In the genomic region with DNA sequence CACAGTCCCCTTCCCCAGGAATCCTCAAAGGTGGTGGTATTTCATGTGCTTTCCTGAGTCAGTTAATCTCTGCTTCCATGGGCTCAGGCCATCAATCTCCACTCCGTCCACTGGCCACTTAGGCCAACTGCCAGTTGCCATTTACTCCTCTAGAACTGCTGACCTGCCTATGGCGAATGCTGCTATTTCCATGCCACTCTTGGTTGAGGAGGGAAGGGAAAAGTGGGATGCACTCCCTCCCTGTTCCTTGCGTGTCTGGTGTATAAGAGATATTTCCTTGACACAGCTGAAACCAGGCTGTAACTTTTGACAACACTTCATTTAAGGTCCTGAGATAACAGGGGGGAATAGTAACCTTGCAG, we compare ENCODE assay signal across 20 cellular contexts.
DNase-seq lines count a peak whose midpoint lies in the region; ATAC-seq, FAIRE-seq and TF ChIP-seq lines count a peak whose summit lies in the region.
"Had no signal": no experiment of that assay in that cellular context is flagged by ENCODE, and none has a peak within 500 bp of the region (broad histone marks: within the 10 kb centered on the region; RNA-seq: fewer than 3 reads in every experiment).

No MANE protein-coding gene starts in this region.

- H3K9me3 Mint-ChIP-seq in nephron = no peaks in the 10 kb centered on the region
- H3K9me3 Mint-ChIP-seq: CD4-positive, alpha-beta memory T cell had no signal

- H4K20me1 ChIP-seq in PC-3 (ENCODE audit: low read length) = no peaks in the 10 kb centered on the region
- H4K20me1 ChIP-seq: BLaER1 had no signal

- H3K4me3 ChIP-seq in A549 (no peak overlapping the region), PC-3 (ENCODE audit: low read length) (no peak overlapping the region), adipocyte (ENCODE audit: low read length) (no peak overlapping the region)
- H3K4me3 ChIP-seq: BLaER1 had no signal

- H3K4me2 ChIP-seq in A549 (peak overlapping the region; percentile 45), PC-3 (ENCODE audit: low read length) (peak overlapping the region; percentile 39)
- H3K4me2 ChIP-seq: BLaER1, KMS-11 had no signal

- no peak for FAIRE-seq in A549 (lab: Jason Lieb, UNC)
- FAIRE-seq: GM12891, GM19239, H1 had no signal

- H3K79me2 ChIP-seq in PC-3 (ENCODE audit: low read length) = no peaks in the 10 kb centered on the region

- H3K4me1 ChIP-seq in A549 (peaks cover 52% of the 10 kb centered on the region), PC-3 (ENCODE audit: insufficient read depth, low read length) (peaks cover 49% of the 10 kb centered on the region), adipocyte (ENCODE audit: control insufficient read depth, insufficient read depth, low read length) (peaks cover 63% of the 10 kb centered on the region)
- H3K4me1 ChIP-seq: BLaER1 had no signal

- H3K27me3 ChIP-seq in PC-3 (ENCODE audit: low read length) (no peaks in the 10 kb centered on the region), adipocyte (replicated peaks; ENCODE audit: control insufficient read depth, insufficient read depth, low read length) (no peaks in the 10 kb centered on the region)
- H3K27me3 ChIP-seq: BLaER1 had no signal

- TF ChIP-seq RAD21 in A549 (conservative IDR thresholded peaks at IDR 0.05 in 1 of 2, IDR thresholded peaks at IDR 0.05 in 1 of 2) = no peak

- ATAC-seq in A549 (no peak), PC-3 (no peak), GM21447 (IDR thresholded peaks at IDR 0.05; ENCODE audit: unreplicated experiment) (no peak), GM21717 (IDR thresholded peaks at IDR 0.05; ENCODE audit: unreplicated experiment) (no peak)

- no peaks in the 10 kb centered on the region for H3K27me3 Mint-ChIP-seq in nephron (ENCODE audit: low read depth)

- no peaks in the 10 kb centered on the region for H3F3A ChIP-seq in PC-3 (ENCODE audit: low read length, unreplicated experiment)

- no peak for TF ChIP-seq EP300 in A549 (IDR thresholded peaks at IDR 0.05)

- no peak for TF ChIP-seq POLR2A in A549 (IDR thresholded peaks at IDR 0.05; ENCODE audit: low read length)

- TF ChIP-seq CTCF in A549 (IDR thresholded peaks at IDR 0.05) (no peak), PC-3 (conservative IDR thresholded peaks at IDR 0.05; ENCODE audit: low read depth, low read length) (no peak), nephron (IDR thresholded peaks at IDR 0.05; ENCODE audit: unreplicated experiment in 3 of 3) (no peak)

- no peaks in the 10 kb centered on the region for H3K9me2 ChIP-seq in PC-3 (replicated peaks; ENCODE audit: low read length)

- intact Hi-C loops in PC-3 (cut with micrococcal nuclease) = loop anchor here (1.0 to 5.0 kb wide), 3 partner anchors 42 to 75 kb away; no protein-coding TSS in a partner anchor

- no peak overlapping the region for H2AFZ ChIP-seq in PC-3 (ENCODE audit: low read length)

- H3K4me3 Mint-ChIP-seq in nephron = no peak overlapping the region

- 91% methylated on average over 3 of the region's 3 CpGs for WGBS in A549 (ENCODE audit: missing lambda C conversion rate)

- H3K9ac ChIP-seq in PC-3 (ENCODE audit: low read length) = peak overlapping the region; percentile 2; the same call in 1 of the 2 replicates
- H3K9ac ChIP-seq in adipocyte (ENCODE audit: low read length) = peak overlapping the region; percentile 16
- H3K9ac ChIP-seq: BLaER1, KMS-11 had no signal

- H3K27ac Mint-ChIP-seq in nephron = peak overlapping the region in 2 of 3 experiments; percentile 10 to 70
- H3K27ac Mint-ChIP-seq: CD4-positive, alpha-beta memory T cell had no signal

- H3K36me3 Mint-ChIP-seq in nephron (ENCODE audit: low read depth) = no peaks in the 10 kb centered on the region
- H3K36me3 Mint-ChIP-seq: CD4-positive, alpha-beta memory T cell had no signal

- H3K4me1 Mint-ChIP-seq in nephron = peaks cover 42% of the 10 kb centered on the region

- H3K36me3 ChIP-seq in PC-3 (ENCODE audit: low read depth, low read length) (no peaks in the 10 kb centered on the region), adipocyte (ENCODE audit: control insufficient read depth, insufficient read depth, low read length, severe bottlenecking) (no peaks in the 10 kb centered on the region)
- H3K36me3 ChIP-seq: BLaER1 had no signal

- no peak for DNase-seq in A549 (ENCODE audit: low read depth in 1 of 2, low spot score in 1 of 2)
- DNase-seq in PC-3 = no peak
- no peak for DNase-seq in adipocyte (ENCODE audit: low read depth)
- no peak for DNase-seq in activated effector memory CD4-positive, alpha-beta T cell treated with anti-CD3 and anti-CD28 coated beads, Interleukin-2, amount 50 U/mL, for 16 hours
- DNase-seq in epidermal melanocyte (ENCODE audit: insufficient read length, low spot score) = no peak
- DNase-seq: CD4-positive, alpha-beta memory T cell; DMS53; MV-4-11; NCI-H187; NCI-H2107; NCI-H510A treated with DMSO at 0.1 percent for 48 hours; NCI-H82 had no signal

- POLR2A ChIA-PET in A549 (lab: Yijun Ruan, JAX) (interaction anchor here (0.5 kb wide), 1 partner anchor 482 kb away, joined by 3 read pairs; no protein-coding TSS in a partner anchor), PC-3 (lab: Charles Lee; ENCODE audit: unreplicated experiment) (no interaction called here)

- CTCF ChIA-PET in A549 (lab: Yijun Ruan, JAX) = interaction anchor here (0.9 to 1.1 kb wide), 2 partner anchors 33 to 39 kb away, joined by 3 read pairs; no protein-coding TSS in a partner anchor
- CTCF ChIA-PET in PC-3 (lab: Charles Lee) = no interaction called here

- H3K9me3 ChIP-seq in A549 = no peaks in the 10 kb centered on the region
- no peaks in the 10 kb centered on the region for H3K9me3 ChIP-seq in PC-3 (ENCODE audit: low read length)
- no peaks in the 10 kb centered on the region for H3K9me3 ChIP-seq in adipocyte (ENCODE audit: control insufficient read depth, low read length)
- H3K9me3 ChIP-seq: BLaER1 had no signal

- H3K27ac ChIP-seq in A549 (peak overlapping the region; percentile 60 to 76), PC-3 (ENCODE audit: low read length) (peak overlapping the region; percentile 81)
- H3K27ac ChIP-seq: BLaER1, KMS-11 had no signal

- BruUV-seq in PC-3 (replicated peaks; lab: Mats Ljungman, UMichigan) = no TSS peak

TF ChIP-seq in A549, 52 proteins besides CTCF, POLR2A, EP300 and RAD21:
- TF ChIP-seq HOXB13 (CRISPR knock-in tag; IDR thresholded peaks at IDR 0.05; ENCODE audit: low read depth) = no peak
- TF ChIP-seq CHD4 (IDR thresholded peaks at IDR 0.05; ENCODE audit: borderline replicate concordance) = no peak
- TF ChIP-seq MAFK (IDR thresholded peaks at IDR 0.05; ENCODE audit: partially characterized antibody) = no peak
- no peak for TF ChIP-seq GATA3 (IDR thresholded peaks at IDR 0.05; ENCODE audit: borderline replicate concordance)
- TF ChIP-seq EHMT2 (IDR thresholded peaks at IDR 0.05; ENCODE audit: low read depth) = no peak
- no peak for TF ChIP-seq TFCP2L1 (CRISPR knock-in tag; IDR thresholded peaks at IDR 0.05)
- no peak for TF ChIP-seq PHF8 (IDR thresholded peaks at IDR 0.05; ENCODE audit: borderline replicate concordance, low read depth)
- no peak for TF ChIP-seq JUNB (IDR thresholded peaks at IDR 0.05)
- TF ChIP-seq JUN (IDR thresholded peaks at IDR 0.05) = no peak
- TF ChIP-seq, protein P1, sequence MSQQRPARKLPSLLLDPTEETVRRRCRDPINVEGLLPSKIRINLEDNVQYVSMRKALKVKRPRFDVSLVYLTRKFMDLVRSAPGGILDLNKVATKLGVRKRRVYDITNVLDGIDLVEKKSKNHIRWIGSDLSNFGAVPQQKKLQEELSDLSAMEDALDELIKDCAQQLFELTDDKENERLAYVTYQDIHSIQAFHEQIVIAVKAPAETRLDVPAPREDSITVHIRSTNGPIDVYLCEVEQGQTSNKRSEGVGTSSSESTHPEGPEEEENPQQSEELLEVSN (IDR thresholded peaks at IDR 0.05; ENCODE audit: borderline replicate concordance, low read depth) = no peak
TF ChIP-seq in A549: peak in this region for 0.
